ENCODE assay signal across 36 cellular contexts in the genomic region with DNA sequence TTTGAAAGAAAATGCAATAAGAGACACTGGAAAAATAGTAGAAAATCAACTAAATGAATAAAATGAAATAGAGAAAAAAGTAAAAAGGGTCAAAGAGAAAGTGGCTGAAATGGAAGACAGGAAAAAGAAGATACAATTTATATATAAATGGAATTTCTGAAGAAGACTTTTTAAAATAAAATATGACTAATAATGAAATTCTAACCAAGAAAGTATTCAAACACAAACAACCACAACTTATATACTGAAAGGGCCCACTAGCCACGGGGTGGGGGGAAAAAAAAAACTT.
"Had no signal": no experiment of that assay in that cellular context is flagged by ENCODE, and none has a peak within 500 bp of the region (broad histone marks: within the 10 kb centered on the region; RNA-seq: fewer than 3 reads in every experiment).

No MANE protein-coding gene starts in this region.

- H3K4me1 ChIP-seq: adrenal gland, body of pancreas, breast epithelium had no signal

- H3K27ac ChIP-seq: adrenal gland, body of pancreas, brain microvascular endothelial cell, breast epithelium, VCaP had no signal

- FAIRE-seq: astrocyte, TTC549 had no signal

- H3K27me3 ChIP-seq: adrenal gland, body of pancreas, brain microvascular endothelial cell, breast epithelium had no signal

- DNase-seq: activated B cell treated with CpG ODN at 0.5 μM for 24 hours; activated CD4-positive, alpha-beta memory T cell treated with anti-CD3 and anti-CD28 coated beads for 36 hours; activated CD4-positive, alpha-beta T cell treated with anti-CD3 and anti-CD28 coated beads for 4 hours; activated CD4-positive, alpha-beta T cell treated with anti-CD3 and anti-CD28 coated beads, Interleukin-2, amount 10 ng/mL, durations not matched to agents 24 days and 14 days; activated CD4-positive, alpha-beta T cell treated with anti-CD3 and anti-CD28 coated beads, Interleukin-2, amount 50 U/mL, for 1 hour; activated CD4-positive, alpha-beta T cell treated with anti-CD3 and anti-CD28 coated beads, Interleukin-2, amount 50 U/mL, for 4 hours; activated CD4-positive, CD25-positive, alpha-beta regulatory T cell treated with anti-CD3 and anti-CD28 coated beads, Interleukin-2, amount 50 U/mL, for 72 hours; activated CD8-positive, alpha-beta memory T cell treated with anti-CD3 and anti-CD28 coated beads, Interleukin-2, amount 50 U/mL, for 4 hours; activated CD8-positive, alpha-beta T cell treated with anti-CD3 and anti-CD28 coated beads for 36 hours; activated effector memory CD4-positive, alpha-beta T cell treated with anti-CD3 and anti-CD28 coated beads, Interleukin-2, amount 50 U/mL, for 16 hours; activated gamma-delta T cell treated with Interleukin-2 at 50 U/mL for 16 hours; activated naive CD4-positive, alpha-beta T cell; activated naive CD4-positive, alpha-beta T cell treated with anti-CD3 and anti-CD28 coated beads for 36 hours; activated naive CD4-positive, alpha-beta T cell treated with anti-CD3 and anti-CD28 coated beads, Interleukin-2, amount 50 U/mL, for 16 hours; activated naive CD8-positive, alpha-beta T cell treated with anti-CD3 and anti-CD28 coated beads for 36 hours; activated T-cell treated with anti-CD3 and anti-CD28 coated beads for 4 hours; activated T-cell treated with anti-CD3 and anti-CD28 coated beads, Interleukin-2, amount 50 U/mL, for 1 hour; activated T-cell treated with anti-CD3 and anti-CD28 coated beads, Interleukin-2, amount 50 U/mL, for 48 hours; adrenal gland; amniotic stem cell; aorta; body of pancreas; brain microvascular endothelial cell; central memory CD4-positive, alpha-beta T cell; T-helper 1 cell; T-helper 2 cell; T-helper 9 cell had no signal

- H3K36me3 ChIP-seq: adrenal gland, brain microvascular endothelial cell, breast epithelium had no signal

- H3K9me3 ChIP-seq: adrenal gland, body of pancreas, breast epithelium had no signal

- H3K27ac Mint-ChIP-seq: activated B cell treated with CpG ODN at 0.5 μM for 24 hours; activated CD4-positive, alpha-beta memory T cell treated with anti-CD3 and anti-CD28 coated beads for 36 hours; activated CD4-positive, alpha-beta T cell treated with anti-CD3 and anti-CD28 coated beads, Interleukin-2, amount 10 ng/mL, durations not matched to agents 24 days and 14 days; activated CD8-positive, alpha-beta T cell treated with anti-CD3 and anti-CD28 coated beads for 36 hours; activated naive CD4-positive, alpha-beta T cell treated with anti-CD3 and anti-CD28 coated beads for 36 hours; activated naive CD4-positive, alpha-beta T cell treated with anti-CD3 and anti-CD28 coated beads, Interleukin-2, amount 50 U/mL, for 72 hours; activated naive CD8-positive, alpha-beta T cell treated with anti-CD3 and anti-CD28 coated beads for 36 hours; activated T-helper 1 cell treated with anti-CD3 and anti-CD28 coated beads, Interleukin-12 subunit alpha, Interleukin-12 subunit beta, Interleukin-2, Interleukin-4 antibody, amounts not matched to agents 30 ng/mL and 10 ng/mL and 1 ng/mL, durations not matched to agents 14 hours and 24 hours and 36 hours; activated T-helper 17 cell treated with anti-CD3 and anti-CD28 coated beads, Interleukin-2, amount 50 U/mL, for 72 hours; T-helper 1 cell treated with Interleukin-12 subunit alpha and Interleukin-12 subunit beta and Interleukin-4 antibody, amounts not matched to agents 30 μg/mL and 1 μg/mL, for 36 hours; T-helper 2 cell treated with Interferon-gamma antibody and Interleukin-4, amounts not matched to agents 5 μg/mL and 100 μg/mL, for 36 hours had no signal

- H3K4me1 Mint-ChIP-seq: activated T-helper 17 cell treated with anti-CD3 and anti-CD28 coated beads, Interleukin-2, amount 50 U/mL, for 72 hours had no signal

- H3K4me3 ChIP-seq: adrenal gland, body of pancreas, breast epithelium had no signal

- ATAC-seq: activated CD8-positive, alpha-beta T cell treated with anti-CD3 and anti-CD28 coated beads for 36 hours; activated naive CD4-positive, alpha-beta T cell treated with anti-CD3 and anti-CD28 coated beads, Interleukin-2, amount 50 U/mL, for 72 hours; activated T-helper 17 cell treated with anti-CD3 and anti-CD28 coated beads, Interleukin-2, amount 50 U/mL, for 72 hours; body of pancreas had no signal

- H3K27me3 Mint-ChIP-seq: activated B cell treated with CpG ODN at 0.5 μM for 24 hours; activated CD4-positive, alpha-beta memory T cell treated with anti-CD3 and anti-CD28 coated beads for 36 hours; activated CD4-positive, alpha-beta T cell treated with anti-CD3 and anti-CD28 coated beads, Interleukin-2, amount 10 ng/mL, durations not matched to agents 24 days and 14 days; activated CD8-positive, alpha-beta T cell treated with anti-CD3 and anti-CD28 coated beads for 36 hours; activated naive CD8-positive, alpha-beta T cell treated with anti-CD3 and anti-CD28 coated beads for 36 hours; activated T-helper 17 cell treated with anti-CD3 and anti-CD28 coated beads, Interleukin-2, amount 50 U/mL, for 72 hours had no signal

- H3K36me3 Mint-ChIP-seq: activated naive CD4-positive, alpha-beta T cell treated with anti-CD3 and anti-CD28 coated beads, Interleukin-2, amount 50 U/mL, for 72 hours had no signal

- H3K9me3 Mint-ChIP-seq: activated CD4-positive, alpha-beta memory T cell treated with anti-CD3 and anti-CD28 coated beads for 36 hours; activated CD4-positive, alpha-beta T cell treated with anti-CD3 and anti-CD28 coated beads, Interleukin-2, amount 10 ng/mL, durations not matched to agents 24 days and 14 days; activated naive CD4-positive, alpha-beta T cell treated with anti-CD3 and anti-CD28 coated beads for 36 hours; activated T-helper 17 cell treated with anti-CD3 and anti-CD28 coated beads, Interleukin-2, amount 50 U/mL, for 72 hours; T-helper 1 cell treated with Interleukin-12 subunit alpha and Interleukin-12 subunit beta and Interleukin-4 antibody, amounts not matched to agents 30 μg/mL and 1 μg/mL, for 36 hours had no signal

- H3K4me3 Mint-ChIP-seq: activated B cell treated with CpG ODN at 0.5 μM for 24 hours; activated CD4-positive, alpha-beta memory T cell treated with anti-CD3 and anti-CD28 coated beads for 36 hours; activated CD4-positive, alpha-beta T cell treated with anti-CD3 and anti-CD28 coated beads, Interleukin-2, amount 10 ng/mL, durations not matched to agents 24 days and 14 days; activated CD8-positive, alpha-beta T cell treated with anti-CD3 and anti-CD28 coated beads for 36 hours; activated naive CD4-positive, alpha-beta T cell treated with anti-CD3 and anti-CD28 coated beads for 36 hours; activated naive CD8-positive, alpha-beta T cell treated with anti-CD3 and anti-CD28 coated beads for 36 hours; activated T-helper 1 cell treated with anti-CD3 and anti-CD28 coated beads, Interleukin-12 subunit alpha, Interleukin-12 subunit beta, Interleukin-2, Interleukin-4 antibody, amounts not matched to agents 30 ng/mL and 10 ng/mL and 1 ng/mL, durations not matched to agents 14 hours and 24 hours and 36 hours; activated T-helper 17 cell treated with anti-CD3 and anti-CD28 coated beads, Interleukin-2, amount 50 U/mL, for 72 hours; T-helper 1 cell treated with Interleukin-12 subunit alpha and Interleukin-12 subunit beta and Interleukin-4 antibody, amounts not matched to agents 30 μg/mL and 1 μg/mL, for 36 hours; T-helper 2 cell treated with Interferon-gamma antibody and Interleukin-4, amounts not matched to agents 5 μg/mL and 100 μg/mL, for 36 hours had no signal
